1 cellular context compared by ENCODE assay signal in genomic region chr9:97075289-97075870, GRCh38.
TF ChIP-seq lines count a peak whose summit lies in the region.

No MANE protein-coding gene starts in this region.

TF ChIP-seq in HepG2, 621 proteins besides CTCF, POLR2A, EP300 and RAD21 (continued from another document and continues in another):
- TF ChIP-seq LRRFIP1 (CRISPR knock-in tag; conservative IDR thresholded peaks at IDR 0.05): no peak
- TF ChIP-seq KDM1A (CRISPR knock-in tag; IDR thresholded peaks at IDR 0.05): no peak
- no peak for TF ChIP-seq MXI1 (IDR thresholded peaks at IDR 0.05; ENCODE audit: borderline replicate concordance, low read depth, low read length)
- no peak for TF ChIP-seq KAT2B (IDR thresholded peaks at IDR 0.05; ENCODE audit: borderline replicate concordance, low read depth, low read length)
- TF ChIP-seq NONO (IDR thresholded peaks at IDR 0.05): no peak
- TF ChIP-seq NONO (CRISPR knock-in tag; conservative IDR thresholded peaks at IDR 0.05): no peak
- no peak for TF ChIP-seq ZBTB3 (CRISPR knock-in tag; IDR thresholded peaks at IDR 0.05; ENCODE audit: borderline replicate concordance, low read depth)
- no peak for TF ChIP-seq TP53 (CRISPR knock-in tag; conservative IDR thresholded peaks at IDR 0.05)
- TF ChIP-seq, protein P1, sequence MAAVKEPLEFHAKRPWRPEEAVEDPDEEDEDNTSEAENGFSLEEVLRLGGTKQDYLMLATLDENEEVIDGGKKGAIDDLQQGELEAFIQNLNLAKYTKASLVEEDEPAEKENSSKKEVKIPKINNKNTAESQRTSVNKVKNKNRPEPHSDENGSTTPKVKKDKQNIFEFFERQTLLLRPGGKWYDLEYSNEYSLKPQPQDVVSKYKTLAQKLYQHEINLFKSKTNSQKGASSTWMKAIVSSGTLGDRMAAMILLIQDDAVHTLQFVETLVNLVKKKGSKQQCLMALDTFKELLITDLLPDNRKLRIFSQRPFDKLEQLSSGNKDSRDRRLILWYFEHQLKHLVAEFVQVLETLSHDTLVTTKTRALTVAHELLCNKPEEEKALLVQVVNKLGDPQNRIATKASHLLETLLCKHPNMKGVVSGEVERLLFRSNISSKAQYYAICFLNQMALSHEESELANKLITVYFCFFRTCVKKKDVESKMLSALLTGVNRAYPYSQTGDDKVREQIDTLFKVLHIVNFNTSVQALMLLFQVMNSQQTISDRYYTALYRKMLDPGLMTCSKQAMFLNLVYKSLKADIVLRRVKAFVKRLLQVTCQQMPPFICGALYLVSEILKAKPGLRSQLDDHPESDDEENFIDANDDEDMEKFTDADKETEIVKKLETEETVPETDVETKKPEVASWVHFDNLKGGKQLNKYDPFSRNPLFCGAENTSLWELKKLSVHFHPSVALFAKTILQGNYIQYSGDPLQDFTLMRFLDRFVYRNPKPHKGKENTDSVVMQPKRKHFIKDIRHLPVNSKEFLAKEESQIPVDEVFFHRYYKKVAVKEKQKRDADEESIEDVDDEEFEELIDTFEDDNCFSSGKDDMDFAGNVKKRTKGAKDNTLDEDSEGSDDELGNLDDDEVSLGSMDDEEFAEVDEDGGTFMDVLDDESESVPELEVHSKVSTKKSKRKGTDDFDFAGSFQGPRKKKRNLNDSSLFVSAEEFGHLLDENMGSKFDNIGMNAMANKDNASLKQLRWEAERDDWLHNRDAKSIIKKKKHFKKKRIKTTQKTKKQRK (IDR thresholded peaks at IDR 0.05; ENCODE audit: low read length): no peak
- TF ChIP-seq ZNF672 (CRISPR knock-in tag; IDR thresholded peaks at IDR 0.05): no peak
- TF ChIP-seq HMG20A (CRISPR knock-in tag; IDR thresholded peaks at IDR 0.05; ENCODE audit: borderline replicate concordance): peak; percentile 23; the same call in 1 of the 2 replicates
- TF ChIP-seq HMG20B (CRISPR knock-in tag; conservative IDR thresholded peaks at IDR 0.05): no peak
- peak; percentile 26; the same call in 1 of the 2 replicates for TF ChIP-seq HOMEZ (CRISPR knock-in tag; IDR thresholded peaks at IDR 0.05; ENCODE audit: low read depth)
- TF ChIP-seq, protein P2, sequence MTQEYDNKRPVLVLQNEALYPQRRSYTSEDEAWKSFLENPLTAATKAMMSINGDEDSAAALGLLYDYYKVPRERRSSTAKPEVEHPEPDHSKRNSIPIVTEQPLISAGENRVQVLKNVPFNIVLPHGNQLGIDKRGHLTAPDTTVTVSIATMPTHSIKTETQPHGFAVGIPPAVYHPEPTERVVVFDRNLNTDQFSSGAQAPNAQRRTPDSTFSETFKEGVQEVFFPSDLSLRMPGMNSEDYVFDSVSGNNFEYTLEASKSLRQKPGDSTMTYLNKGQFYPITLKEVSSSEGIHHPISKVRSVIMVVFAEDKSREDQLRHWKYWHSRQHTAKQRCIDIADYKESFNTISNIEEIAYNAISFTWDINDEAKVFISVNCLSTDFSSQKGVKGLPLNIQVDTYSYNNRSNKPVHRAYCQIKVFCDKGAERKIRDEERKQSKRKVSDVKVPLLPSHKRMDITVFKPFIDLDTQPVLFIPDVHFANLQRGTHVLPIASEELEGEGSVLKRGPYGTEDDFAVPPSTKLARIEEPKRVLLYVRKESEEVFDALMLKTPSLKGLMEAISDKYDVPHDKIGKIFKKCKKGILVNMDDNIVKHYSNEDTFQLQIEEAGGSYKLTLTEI (CRISPR knock-in tag; conservative IDR thresholded peaks at IDR 0.05): no peak
- TF ChIP-seq PREB (CRISPR knock-in tag; IDR thresholded peaks at IDR 0.05): no peak
- TF ChIP-seq HNRNPUL1 (IDR thresholded peaks at IDR 0.05; ENCODE audit: low read depth, low read length): no peak
- TF ChIP-seq ZFP1 (CRISPR knock-in tag; IDR thresholded peaks at IDR 0.05): no peak
- no peak for TF ChIP-seq CBX5 (CRISPR knock-in tag; IDR thresholded peaks at IDR 0.05; ENCODE audit: borderline replicate concordance)
- no peak for TF ChIP-seq SETDB1 (CRISPR knock-in tag; IDR thresholded peaks at IDR 0.05; ENCODE audit: borderline replicate concordance)
- no peak for TF ChIP-seq HOXD1 (CRISPR knock-in tag; IDR thresholded peaks at IDR 0.05)
- TF ChIP-seq, protein P3, sequence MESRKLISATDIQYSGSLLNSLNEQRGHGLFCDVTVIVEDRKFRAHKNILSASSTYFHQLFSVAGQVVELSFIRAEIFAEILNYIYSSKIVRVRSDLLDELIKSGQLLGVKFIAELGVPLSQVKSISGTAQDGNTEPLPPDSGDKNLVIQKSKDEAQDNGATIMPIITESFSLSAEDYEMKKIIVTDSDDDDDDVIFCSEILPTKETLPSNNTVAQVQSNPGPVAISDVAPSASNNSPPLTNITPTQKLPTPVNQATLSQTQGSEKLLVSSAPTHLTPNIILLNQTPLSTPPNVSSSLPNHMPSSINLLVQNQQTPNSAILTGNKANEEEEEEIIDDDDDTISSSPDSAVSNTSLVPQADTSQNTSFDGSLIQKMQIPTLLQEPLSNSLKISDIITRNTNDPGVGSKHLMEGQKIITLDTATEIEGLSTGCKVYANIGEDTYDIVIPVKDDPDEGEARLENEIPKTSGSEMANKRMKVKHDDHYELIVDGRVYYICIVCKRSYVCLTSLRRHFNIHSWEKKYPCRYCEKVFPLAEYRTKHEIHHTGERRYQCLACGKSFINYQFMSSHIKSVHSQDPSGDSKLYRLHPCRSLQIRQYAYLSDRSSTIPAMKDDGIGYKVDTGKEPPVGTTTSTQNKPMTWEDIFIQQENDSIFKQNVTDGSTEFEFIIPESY (CRISPR knock-in tag; IDR thresholded peaks at IDR 0.05): no peak
- no peak for TF ChIP-seq ZC3H13 (CRISPR knock-in tag; IDR thresholded peaks at IDR 0.05)
- no peak for TF ChIP-seq IKZF5 (CRISPR knock-in tag; IDR thresholded peaks at IDR 0.05)
- TF ChIP-seq, protein P4, sequence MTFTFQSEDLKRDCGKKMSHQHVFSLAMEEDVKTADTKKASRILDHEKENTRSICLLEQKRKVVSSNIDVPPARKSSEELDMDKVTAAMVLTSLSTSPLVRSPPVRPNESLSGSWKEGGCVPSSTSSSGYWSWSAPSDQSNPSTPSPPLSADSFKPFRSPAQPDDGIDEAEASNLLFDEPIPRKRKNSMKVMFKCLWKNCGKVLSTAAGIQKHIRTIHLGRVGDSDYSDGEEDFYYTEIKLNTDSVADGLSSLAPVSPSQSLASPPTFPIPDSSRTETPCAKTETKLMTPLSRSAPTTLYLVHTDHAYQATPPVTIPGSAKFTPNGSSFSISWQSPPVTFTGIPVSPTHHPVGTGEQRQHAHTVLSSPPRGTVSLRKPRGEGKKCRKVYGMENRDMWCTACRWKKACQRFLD (CRISPR knock-in tag; IDR thresholded peaks at IDR 0.05; ENCODE audit: borderline replicate concordance): no peak
- TF ChIP-seq GATA4 (IDR thresholded peaks at IDR 0.05; ENCODE audit: borderline replicate concordance, low read depth): no peak
- TF ChIP-seq ZNF547 (CRISPR knock-in tag; IDR thresholded peaks at IDR 0.05): no peak
- no peak for TF ChIP-seq KIAA2018 (CRISPR knock-in tag; IDR thresholded peaks at IDR 0.05; ENCODE audit: borderline replicate concordance)
- peak; percentile 45 for TF ChIP-seq TEAD3 (CRISPR knock-in tag; optimal IDR thresholded peaks at IDR 0.05; ENCODE audit: borderline replicate concordance)
- no peak for TF ChIP-seq ZFP36L1 (CRISPR knock-in tag; IDR thresholded peaks at IDR 0.05)
- no peak for TF ChIP-seq EZH2 (conservative IDR thresholded peaks at IDR 0.05; ENCODE audit: low read depth, low read length)
- TF ChIP-seq RFXAP (CRISPR knock-in tag; IDR thresholded peaks at IDR 0.05; ENCODE audit: borderline replicate concordance): no peak
- no peak for TF ChIP-seq ETV6 (CRISPR knock-in tag; conservative IDR thresholded peaks at IDR 0.05)
- no peak for TF ChIP-seq ZBTB42 (CRISPR knock-in tag; IDR thresholded peaks at IDR 0.05)
- no peak for TF ChIP-seq MTF1 (CRISPR knock-in tag; IDR thresholded peaks at IDR 0.05)
